12 cellular contexts compared by ENCODE assay signal in genomic region chr5:132261881-132262845, GRCh38. TPM values are rescaled to one million over a fixed set of nuclear protein-coding genes. Genes with fewer than 3 reads are reported as not detected.
DNase-seq lines count a peak whose midpoint lies in the region; TF ChIP-seq lines count a peak whose summit lies in the region.
"Had no signal": no experiment of that assay in that cellular context is flagged by ENCODE, and none has a peak within 500 bp of the region (broad histone marks: within the 10 kb centered on the region; RNA-seq: fewer than 3 reads in every experiment).

No MANE protein-coding gene starts in this region.

- H3K27me3 Mint-ChIP-seq in osteocyte (ENCODE audit: unreplicated experiment), result no peaks in the 10 kb centered on the region

- TF ChIP-seq CTCF in osteocyte (IDR thresholded peaks at IDR 0.05), result no peak

- DNase-seq in stimulated activated CD4-positive, alpha-beta T cell treated with anti-CD3 and anti-CD28 coated beads, Interleukin-4, amount 100 ng/mL, for 24 hours, result peak; percentile 3
- no peak for DNase-seq in stimulated activated CD4-positive, alpha-beta T cell treated with anti-CD3 and anti-CD28 coated beads, Interleukin-2, amount 100 ng/mL, for 48 hours
- DNase-seq in cerebellum (ENCODE audit: low spot score) (peak; percentile 84), osteocyte (ENCODE audit: extremely low spot score, unreplicated experiment) (peak; percentile 60), SW480 (ENCODE audit: low spot score) (no peak), T-helper 2 cell (no peak), kidney tubule cell (ENCODE audit: low spot score) (no peak)
- no peak for DNase-seq in activated CD4-positive, alpha-beta T cell treated with anti-CD3 and anti-CD28 coated beads, Interleukin-2, amount 50 U/mL, for 48 hours
- DNase-seq: activated T-cell treated with anti-CD3 and anti-CD28 coated beads, Interleukin-2, amount 50 U/mL, for 1 hour; SW 1271 had no signal

- peaks cover 54% of the 10 kb centered on the region for H3K4me1 Mint-ChIP-seq in osteocyte (ENCODE audit: unreplicated experiment)

- no peaks in the 10 kb centered on the region for H3K9me3 Mint-ChIP-seq in osteocyte (ENCODE audit: unreplicated experiment)

- peaks cover 22% of the 10 kb centered on the region for H3K36me3 Mint-ChIP-seq in osteocyte (ENCODE audit: unreplicated experiment)

- no peak overlapping the region for H3K4me3 Mint-ChIP-seq in osteocyte (ENCODE audit: unreplicated experiment)

- H3K27ac Mint-ChIP-seq in osteocyte (ENCODE audit: unreplicated experiment), result peak overlapping the region; percentile 29

RNA-seq across cellular contexts. Expression of gene PDLIM4, which starts 4.7 kb away (rescaled TPM):
- total RNA-seq in cerebellum (4.5 TPM), osteocyte (42.7 and 47.8 TPM in 2 replicates)
- total RNA-seq: Caco-2, HT1080 had no signal

RNA-seq across cellular contexts. Expression of gene SLC22A4, which starts 32.0 kb away (rescaled TPM):
- total RNA-seq in cerebellum, result 2.5 TPM
- 1.4 and 2.5 TPM in 2 replicates for total RNA-seq in osteocyte

RNA-seq across cellular contexts. Expression of gene P4HA2, which starts 34.5 kb away (rescaled TPM):
- total RNA-seq in cerebellum, result 10.1 TPM
- total RNA-seq in osteocyte, result 104 and 117 TPM in 2 replicates

Comparison
In these comparisons a context has a peak if more than half of its experiments do, and no peak if none do; other contexts are left out.
1. DNase-seq: peak in stimulated activated CD4-positive, alpha-beta T cell treated with anti-CD3 and anti-CD28 coated beads, Interleukin-4, amount 100 ng/mL, for 24 hours (single experiment), cerebellum (single experiment) and osteocyte (single experiment); none in stimulated activated CD4-positive, alpha-beta T cell treated with anti-CD3 and anti-CD28 coated beads, Interleukin-2, amount 100 ng/mL, for 48 hours (0 of 2), SW480 (single experiment), activated CD4-positive, alpha-beta T cell treated with anti-CD3 and anti-CD28 coated beads, Interleukin-2, amount 50 U/mL, for 48 hours (0 of 2), T-helper 2 cell (0 of 5) and kidney tubule cell (single experiment).